In the genomic region with DNA sequence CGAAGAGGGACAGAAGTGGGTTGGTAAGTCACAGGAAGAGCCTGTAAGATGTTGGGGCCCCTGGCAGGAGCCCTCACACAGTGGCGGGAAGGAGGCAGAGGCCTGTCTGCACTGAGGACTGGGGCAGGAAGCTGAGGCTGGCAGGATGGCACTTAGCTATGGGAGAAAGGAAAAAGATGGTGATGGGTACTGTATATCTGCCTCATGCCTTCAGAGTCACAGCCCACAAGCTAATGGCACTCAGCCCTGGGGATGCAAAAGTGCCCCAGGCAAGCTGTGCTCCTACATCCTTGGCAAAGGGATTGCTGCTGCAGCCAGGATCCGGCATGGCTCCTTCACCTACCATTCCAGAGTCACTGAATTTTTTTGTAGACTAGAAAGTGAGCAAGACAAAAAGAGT, we compare ENCODE assay signal across 2 cellular contexts.
TF ChIP-seq lines count a peak whose summit lies in the region.

No MANE protein-coding gene starts in this region.

TF ChIP-seq in HepG2, 621 proteins besides CTCF, POLR2A, EP300 and RAD21:
- no peak for TF ChIP-seq TCF12 (IDR thresholded peaks at IDR 0.05)
- no peak for TF ChIP-seq TCF12 (CRISPR knock-in tag; IDR thresholded peaks at IDR 0.05)
- TF ChIP-seq, protein P1, sequence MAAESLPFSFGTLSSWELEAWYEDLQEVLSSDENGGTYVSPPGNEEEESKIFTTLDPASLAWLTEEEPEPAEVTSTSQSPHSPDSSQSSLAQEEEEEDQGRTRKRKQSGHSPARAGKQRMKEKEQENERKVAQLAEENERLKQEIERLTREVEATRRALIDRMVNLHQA (CRISPR knock-in tag; IDR thresholded peaks at IDR 0.05), result no peak
- no peak for TF ChIP-seq PHF21A (CRISPR knock-in tag; IDR thresholded peaks at IDR 0.05)
- no peak for TF ChIP-seq NR2F6 (IDR thresholded peaks at IDR 0.05)
- no peak for TF ChIP-seq NR2F6 (CRISPR knock-in tag; IDR thresholded peaks at IDR 0.05)
- no peak for TF ChIP-seq ZNF34 (CRISPR knock-in tag; IDR thresholded peaks at IDR 0.05; ENCODE audit: borderline replicate concordance)
- TF ChIP-seq JDP2 (CRISPR knock-in tag; IDR thresholded peaks at IDR 0.05; ENCODE audit: borderline replicate concordance), result 0 out of 2 replicates have a peak, but pooled peaks have one; percentile 6
- peak; percentile 26 for TF ChIP-seq SRSF1 (optimal IDR thresholded peaks at IDR 0.05; ENCODE audit: low read depth, low read length)
- TF ChIP-seq, protein P2, sequence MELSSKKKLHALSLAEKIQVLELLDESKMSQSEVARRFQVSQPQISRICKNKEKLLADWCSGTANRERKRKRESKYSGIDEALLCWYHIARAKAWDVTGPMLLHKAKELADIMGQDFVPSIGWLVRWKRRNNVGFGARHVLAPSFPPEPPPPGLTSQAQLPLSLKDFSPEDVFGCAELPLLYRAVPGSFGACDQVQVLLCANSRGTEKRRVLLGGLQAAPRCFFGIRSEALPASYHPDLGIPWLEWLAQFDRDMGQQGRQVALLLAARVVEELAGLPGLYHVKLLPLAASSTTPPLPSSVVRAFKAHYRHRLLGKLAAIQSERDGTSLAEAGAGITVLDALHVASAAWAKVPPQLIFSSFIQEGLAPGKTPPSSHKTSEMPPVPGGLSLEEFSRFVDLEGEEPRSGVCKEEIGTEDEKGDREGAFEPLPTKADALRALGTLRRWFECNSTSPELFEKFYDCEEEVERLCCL (CRISPR knock-in tag; IDR thresholded peaks at IDR 0.05; ENCODE audit: borderline replicate concordance), result 0 out of 2 replicates have a peak, but pooled peaks have one; percentile 5
- no peak for TF ChIP-seq YEATS4 (CRISPR knock-in tag; IDR thresholded peaks at IDR 0.05; ENCODE audit: borderline replicate concordance)
- no peak for TF ChIP-seq ZNF382 (CRISPR knock-in tag; IDR thresholded peaks at IDR 0.05; ENCODE audit: borderline replicate concordance)
- no peak for TF ChIP-seq ATF7 (IDR thresholded peaks at IDR 0.05)
- TF ChIP-seq ATF7 (CRISPR knock-in tag; IDR thresholded peaks at IDR 0.05), result no peak
- no peak for TF ChIP-seq DNMT3B (CRISPR knock-in tag; conservative IDR thresholded peaks at IDR 0.05)
- no peak for TF ChIP-seq SNRNP70 (IDR thresholded peaks at IDR 0.05; ENCODE audit: low read depth, low read length)
- TF ChIP-seq ZNF879 (CRISPR knock-in tag; IDR thresholded peaks at IDR 0.05), result no peak; the same call in 1 of the 2 replicates

TF ChIP-seq in WTC11, 78 proteins besides CTCF, POLR2A, EP300 and RAD21:
- TF ChIP-seq CREM (CRISPR knock-in tag; IDR thresholded peaks at IDR 0.05), result no peak
- no peak for TF ChIP-seq NFATC4 (CRISPR knock-in tag; IDR thresholded peaks at IDR 0.05)
- no peak for TF ChIP-seq IRF2 (CRISPR knock-in tag; IDR thresholded peaks at IDR 0.05; ENCODE audit: borderline replicate concordance, low read depth)
- TF ChIP-seq ATF1 (CRISPR knock-in tag; IDR thresholded peaks at IDR 0.05), result no peak
- TF ChIP-seq EMX1 (CRISPR knock-in tag; IDR thresholded peaks at IDR 0.05), result no peak
- TF ChIP-seq, protein P3, sequence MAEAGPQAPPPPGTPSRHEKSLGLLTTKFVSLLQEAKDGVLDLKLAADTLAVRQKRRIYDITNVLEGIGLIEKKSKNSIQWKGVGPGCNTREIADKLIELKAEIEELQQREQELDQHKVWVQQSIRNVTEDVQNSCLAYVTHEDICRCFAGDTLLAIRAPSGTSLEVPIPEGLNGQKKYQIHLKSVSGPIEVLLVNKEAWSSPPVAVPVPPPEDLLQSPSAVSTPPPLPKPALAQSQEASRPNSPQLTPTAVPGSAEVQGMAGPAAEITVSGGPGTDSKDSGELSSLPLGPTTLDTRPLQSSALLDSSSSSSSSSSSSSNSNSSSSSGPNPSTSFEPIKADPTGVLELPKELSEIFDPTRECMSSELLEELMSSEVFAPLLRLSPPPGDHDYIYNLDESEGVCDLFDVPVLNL (CRISPR knock-in tag; IDR thresholded peaks at IDR 0.05; ENCODE audit: borderline replicate concordance, low read depth), result no peak
- TF ChIP-seq CREB1 (CRISPR knock-in tag; IDR thresholded peaks at IDR 0.05), result no peak
- TF ChIP-seq, protein P4, sequence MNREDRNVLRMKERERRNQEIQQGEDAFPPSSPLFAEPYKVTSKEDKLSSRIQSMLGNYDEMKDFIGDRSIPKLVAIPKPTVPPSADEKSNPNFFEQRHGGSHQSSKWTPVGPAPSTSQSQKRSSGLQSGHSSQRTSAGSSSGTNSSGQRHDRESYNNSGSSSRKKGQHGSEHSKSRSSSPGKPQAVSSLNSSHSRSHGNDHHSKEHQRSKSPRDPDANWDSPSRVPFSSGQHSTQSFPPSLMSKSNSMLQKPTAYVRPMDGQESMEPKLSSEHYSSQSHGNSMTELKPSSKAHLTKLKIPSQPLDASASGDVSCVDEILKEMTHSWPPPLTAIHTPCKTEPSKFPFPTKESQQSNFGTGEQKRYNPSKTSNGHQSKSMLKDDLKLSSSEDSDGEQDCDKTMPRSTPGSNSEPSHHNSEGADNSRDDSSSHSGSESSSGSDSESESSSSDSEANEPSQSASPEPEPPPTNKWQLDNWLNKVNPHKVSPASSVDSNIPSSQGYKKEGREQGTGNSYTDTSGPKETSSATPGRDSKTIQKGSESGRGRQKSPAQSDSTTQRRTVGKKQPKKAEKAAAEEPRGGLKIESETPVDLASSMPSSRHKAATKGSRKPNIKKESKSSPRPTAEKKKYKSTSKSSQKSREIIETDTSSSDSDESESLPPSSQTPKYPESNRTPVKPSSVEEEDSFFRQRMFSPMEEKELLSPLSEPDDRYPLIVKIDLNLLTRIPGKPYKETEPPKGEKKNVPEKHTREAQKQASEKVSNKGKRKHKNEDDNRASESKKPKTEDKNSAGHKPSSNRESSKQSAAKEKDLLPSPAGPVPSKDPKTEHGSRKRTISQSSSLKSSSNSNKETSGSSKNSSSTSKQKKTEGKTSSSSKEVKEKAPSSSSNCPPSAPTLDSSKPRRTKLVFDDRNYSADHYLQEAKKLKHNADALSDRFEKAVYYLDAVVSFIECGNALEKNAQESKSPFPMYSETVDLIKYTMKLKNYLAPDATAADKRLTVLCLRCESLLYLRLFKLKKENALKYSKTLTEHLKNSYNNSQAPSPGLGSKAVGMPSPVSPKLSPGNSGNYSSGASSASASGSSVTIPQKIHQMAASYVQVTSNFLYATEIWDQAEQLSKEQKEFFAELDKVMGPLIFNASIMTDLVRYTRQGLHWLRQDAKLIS (CRISPR knock-in tag; IDR thresholded peaks at IDR 0.05; ENCODE audit: borderline replicate concordance), result no peak
- no peak for TF ChIP-seq NR2C2 (CRISPR knock-in tag; IDR thresholded peaks at IDR 0.05)
- no peak for TF ChIP-seq NFE2L1 (CRISPR knock-in tag; IDR thresholded peaks at IDR 0.05)
- TF ChIP-seq TEAD4 (CRISPR knock-in tag; IDR thresholded peaks at IDR 0.05), result no peak
- TF ChIP-seq, protein P5, sequence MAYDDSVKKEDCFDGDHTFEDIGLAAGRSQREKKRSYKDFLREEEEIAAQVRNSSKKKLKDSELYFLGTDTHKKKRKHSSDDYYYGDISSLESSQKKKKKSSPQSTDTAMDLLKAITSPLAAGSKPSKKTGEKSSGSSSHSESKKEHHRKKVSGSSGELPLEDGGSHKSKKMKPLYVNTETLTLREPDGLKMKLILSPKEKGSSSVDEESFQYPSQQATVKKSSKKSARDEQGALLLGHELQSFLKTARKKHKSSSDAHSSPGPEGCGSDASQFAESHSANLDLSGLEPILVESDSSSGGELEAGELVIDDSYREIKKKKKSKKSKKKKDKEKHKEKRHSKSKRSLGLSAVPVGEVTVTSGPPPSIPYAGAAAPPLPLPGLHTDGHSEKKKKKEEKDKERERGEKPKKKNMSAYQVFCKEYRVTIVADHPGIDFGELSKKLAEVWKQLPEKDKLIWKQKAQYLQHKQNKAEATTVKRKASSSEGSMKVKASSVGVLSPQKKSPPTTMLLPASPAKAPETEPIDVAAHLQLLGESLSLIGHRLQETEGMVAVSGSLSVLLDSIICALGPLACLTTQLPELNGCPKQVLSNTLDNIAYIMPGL (CRISPR knock-in tag; IDR thresholded peaks at IDR 0.05), result no peak
TF ChIP-seq in WTC11: peak in this region for 0.
